Comparison of ENCODE assay signal across 14 cellular contexts in the genomic region with DNA sequence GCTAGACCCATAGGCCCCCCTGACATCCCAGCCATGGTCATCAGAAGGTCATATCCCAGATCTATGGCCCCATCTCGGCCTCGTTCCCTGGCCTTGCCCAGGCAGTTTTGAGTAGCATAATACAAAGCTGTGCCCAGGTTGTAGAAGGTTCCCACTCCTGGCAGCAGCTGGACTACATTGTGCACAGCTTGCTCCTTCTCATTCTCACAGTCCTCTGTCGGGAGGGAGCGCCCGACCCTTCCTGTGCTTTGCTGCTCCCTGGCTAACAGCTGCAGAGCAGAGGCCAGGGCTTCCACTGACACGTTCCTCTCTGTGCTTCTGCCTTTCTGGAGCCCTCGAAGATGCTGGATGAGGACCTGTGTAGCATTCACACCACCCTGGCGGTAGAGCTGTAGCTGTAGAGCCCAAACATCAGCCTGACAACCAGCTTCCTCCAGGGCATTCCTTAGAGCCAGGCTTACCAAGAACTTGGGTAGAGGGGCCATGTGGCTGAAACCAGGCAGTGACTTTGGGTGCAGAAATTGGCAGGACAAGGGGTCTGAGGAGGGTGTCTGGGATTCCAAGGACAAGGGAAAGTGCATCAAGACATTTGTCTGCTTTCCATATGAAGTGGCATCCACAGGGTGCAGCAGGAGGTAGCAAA. TPM values are rescaled to one million over a fixed set of nuclear protein-coding genes. Genes with fewer than 3 reads are reported as not detected.
DNase-seq lines count a peak whose midpoint lies in the region; ATAC-seq and TF ChIP-seq lines count a peak whose summit lies in the region.
"Had no signal": no experiment of that assay in that cellular context is flagged by ENCODE, and none has a peak within 500 bp of the region (broad histone marks: within the 10 kb centered on the region; RNA-seq: fewer than 3 reads in every experiment).

No MANE protein-coding gene starts in this region.

- no TSS peak for BruUV-seq in HCT116 (replicated peaks; lab: Mats Ljungman, UMichigan)

- POLR2A ChIA-PET in SK-N-SH (lab: Yijun Ruan, JAX): interaction anchor here (0.9 to 2.3 kb wide), 2 partner anchors 62 to 234 kb away, joined by 3 to 5 read pairs; partner anchors contain the start of gene ESYT1
- POLR2A ChIA-PET in HCT116 (lab: Charles Lee): interaction anchor here (1.2 to 2.5 kb wide), 3 partner anchors 8 to 29 kb away, joined by 5 to 20 read pairs (median 16); partner anchors contain the start of gene PAN2

- no peaks in the 10 kb centered on the region for H3K27me3 ChIP-seq in SK-N-SH (ENCODE audit: insufficient read depth)
- H3K27me3 ChIP-seq in HCT116 (ENCODE audit: insufficient read depth, low read length): no peaks in the 10 kb centered on the region

- TF ChIP-seq RAD21 in SK-N-SH (IDR thresholded peaks at IDR 0.05; ENCODE audit: low read length) (no peak), HCT116 (IDR thresholded peaks at IDR 0.05; ENCODE audit: low read depth) (no peak)

- H3K9me3 Mint-ChIP-seq in activated naive CD8-positive, alpha-beta T cell treated with anti-CD3 and anti-CD28 coated beads for 36 hours: no peaks in the 10 kb centered on the region
- H3K9me3 Mint-ChIP-seq in natural killer cell treated with Interleukin-12 subunit alpha and Interleukin-12 subunit beta and Interleukin-15 and Interleukin-18, amount 100 ng/mL, for 72 hours: no peaks in the 10 kb centered on the region

- DNase-seq in SK-N-SH (no peak), HCT116 (ENCODE audit: low read depth, low spot score) (no peak), hypothalamus (lab: John Stamatoyannopoulos, UW) (no peak), HUDEP-2 (lab: John Stamatoyannopoulos, UW; ENCODE audit: unreplicated experiment in 76 of 76) (no peak), DMS153 treated with DMSO at 0.1 percent for 48 hours (lab: John Stamatoyannopoulos, UW; ENCODE audit: unreplicated experiment) (no peak)
- DNase-seq in activated naive CD8-positive, alpha-beta T cell treated with anti-CD3 and anti-CD28 coated beads for 36 hours: no peak
- no peak for DNase-seq in natural killer cell treated with Interleukin-12 subunit alpha and Interleukin-12 subunit beta and Interleukin-15 and Interleukin-18, amount 100 ng/mL, for 72 hours (ENCODE audit: low spot score)
- DNase-seq: GF-D8, WERI-Rb-1 had no signal

- intact Hi-C loops in HCT116 (cut with micrococcal nuclease): loop anchor here (2.0 kb wide), 1 partner anchor 27 kb away; no protein-coding TSS in a partner anchor

- peaks cover 20% of the 10 kb centered on the region for H3K4me1 Mint-ChIP-seq in activated naive CD8-positive, alpha-beta T cell treated with anti-CD3 and anti-CD28 coated beads for 36 hours
- peaks cover 13 to 21% of the 10 kb centered on the region in 2 donors for H3K4me1 Mint-ChIP-seq in natural killer cell treated with Interleukin-12 subunit alpha and Interleukin-12 subunit beta and Interleukin-15 and Interleukin-18, amount 100 ng/mL, for 72 hours (ENCODE audit: low read depth in 2 of 2)

- TF ChIP-seq CTCF in SK-N-SH (IDR thresholded peaks at IDR 0.05) (no peak), HCT116 (IDR thresholded peaks at IDR 0.05 in 2 of 3, conservative IDR thresholded peaks at IDR 0.05 in 1 of 3; ENCODE audit: borderline replicate concordance in 1 of 3, insufficient read depth in 1 of 3, low read depth in 2 of 3, low read length in 2 of 3) (no peak)

- peaks cover 29% of the 10 kb centered on the region for H3K79me2 ChIP-seq in SK-N-SH (ENCODE audit: insufficient read depth)
- H3K79me2 ChIP-seq in HCT116 (ENCODE audit: insufficient read depth, low read length): peaks cover 10% of the 10 kb centered on the region; the same call in 1 of the 2 replicates

- H3K9me2 ChIP-seq in SK-N-SH (no peaks in the 10 kb centered on the region), HCT116 (ENCODE audit: insufficient read depth) (no peaks in the 10 kb centered on the region)

- H3K27ac ChIP-seq in SK-N-SH (ENCODE audit: low read depth in 2 of 2, low read length in 1 of 2): no peak overlapping the region
- H3K27ac ChIP-seq in HCT116 (ENCODE audit: low read depth, low read length): no peak overlapping the region
- H3K27ac ChIP-seq: WERI-Rb-1 had no signal

- H3K4me3 Mint-ChIP-seq in activated naive CD8-positive, alpha-beta T cell treated with anti-CD3 and anti-CD28 coated beads for 36 hours: peak overlapping the region; percentile 94
- H3K4me3 Mint-ChIP-seq in natural killer cell treated with Interleukin-12 subunit alpha and Interleukin-12 subunit beta and Interleukin-15 and Interleukin-18, amount 100 ng/mL, for 72 hours: peak overlapping the region; percentile 86

- RAD21 ChIA-PET in HCT116 (lab: Charles Lee; ENCODE audit: low non-redundant PET in 1 of 2, low total read pairs in 2 of 2, uncharacterized antibody in 2 of 2, unreplicated experiment in 2 of 2): no interaction called here

- ATAC-seq in SK-N-SH treated with all-trans-retinoic acid at 6 μM for 48 hours (no peak), HCT116 (no peak)
- no peak for ATAC-seq in natural killer cell treated with Interleukin-12 subunit alpha and Interleukin-12 subunit beta and Interleukin-15 and Interleukin-18, amount 100 ng/mL, for 72 hours

- no peak overlapping the region for H2AFZ ChIP-seq in SK-N-SH (ENCODE audit: low read depth)
- H2AFZ ChIP-seq in HCT116 (ENCODE audit: low read depth, low read length, poor library complexity, severe bottlenecking): no peak overlapping the region

- H3K36me3 Mint-ChIP-seq in activated naive CD8-positive, alpha-beta T cell treated with anti-CD3 and anti-CD28 coated beads for 36 hours: no peaks in the 10 kb centered on the region
- no peaks in the 10 kb centered on the region for H3K36me3 Mint-ChIP-seq in natural killer cell treated with Interleukin-12 subunit alpha and Interleukin-12 subunit beta and Interleukin-15 and Interleukin-18, amount 100 ng/mL, for 72 hours

- CTCF ChIA-PET in SK-N-SH (lab: Yijun Ruan, JAX) (interaction anchor here (1.1 kb wide), 1 partner anchor 27 kb away, joined by 3 read pairs; no protein-coding TSS in a partner anchor), HCT116 (lab: Charles Lee) (no interaction called here)

- peaks cover 6% of the 10 kb centered on the region for H3F3A ChIP-seq in SK-N-SH (replicated peaks; ENCODE audit: insufficient read depth)

- no peak for TF ChIP-seq POLR2A in HCT116 (IDR thresholded peaks at IDR 0.05; ENCODE audit: borderline replicate concordance, extremely low read depth, insufficient read depth, insufficient read length)

- H3K9me3 ChIP-seq in SK-N-SH (no peaks in the 10 kb centered on the region), HCT116 (ENCODE audit: control insufficient read depth in 1 of 2, insufficient read depth in 1 of 2, low read depth in 1 of 2, low read length in 2 of 2) (no peaks in the 10 kb centered on the region)

- H3K36me3 ChIP-seq in SK-N-SH (replicated peaks in 1 of 2; ENCODE audit: control insufficient read depth in 1 of 2, insufficient read depth in 2 of 2, low read length in 1 of 2) (peaks cover 1 to 4% of the 10 kb centered on the region in 2 experiments), HCT116 (ENCODE audit: control insufficient read depth in 1 of 2, insufficient read depth in 2 of 2, low read length in 2 of 2) (no peaks in the 10 kb centered on the region)
- H3K36me3 ChIP-seq: WERI-Rb-1 had no signal

- 78% methylated on average over 8 of the region's 8 CpGs for WGBS in SK-N-SH (ENCODE audit: low lambda C conversion rate)

- H3K4me1 ChIP-seq in SK-N-SH (ENCODE audit: control insufficient read depth in 1 of 2, insufficient read depth in 2 of 2, low read depth in 1 of 2, low read length in 1 of 2) (peaks cover 0 to 9% of the 10 kb centered on the region in 2 experiments; a peak in 1 of 4 replicates), HCT116 (ENCODE audit: control insufficient read depth in 1 of 2, insufficient read depth in 2 of 2, low read length in 2 of 2) (peaks cover 10 to 18% of the 10 kb centered on the region in 2 experiments; a peak in 3 of 4 replicates)

- H3K4me3 ChIP-seq in SK-N-SH (ENCODE audit: low read depth in 2 of 2, low read length in 1 of 2) (no peak overlapping the region), HCT116 (replicated peaks in 1 of 2; ENCODE audit: low read depth in 1 of 2, low read length in 2 of 2) (no peak overlapping the region; a peak in 1 of 4 replicates)

- TF ChIP-seq EP300 in SK-N-SH (IDR thresholded peaks at IDR 0.05; ENCODE audit: borderline replicate concordance in 1 of 2, low read depth in 1 of 2, low read length in 1 of 2): no peak

- H3K9ac ChIP-seq in SK-N-SH (no peak overlapping the region), HCT116 (ENCODE audit: low read length) (no peak overlapping the region)

- H4K20me1 ChIP-seq in SK-N-SH (ENCODE audit: insufficient read depth): no peaks in the 10 kb centered on the region; the same call in 1 of the 2 replicates
- no peaks in the 10 kb centered on the region for H4K20me1 ChIP-seq in HCT116 (ENCODE audit: insufficient read depth)

- H3K4me2 ChIP-seq in SK-N-SH (peak overlapping the region; percentile 79; the same call in 1 of the 2 replicates), HCT116 (ENCODE audit: low read length) (peak overlapping the region; percentile 83)

- no peaks in the 10 kb centered on the region for H3K27me3 Mint-ChIP-seq in activated naive CD8-positive, alpha-beta T cell treated with anti-CD3 and anti-CD28 coated beads for 36 hours
- H3K27me3 Mint-ChIP-seq in natural killer cell treated with Interleukin-12 subunit alpha and Interleukin-12 subunit beta and Interleukin-15 and Interleukin-18, amount 100 ng/mL, for 72 hours: no peaks in the 10 kb centered on the region

- H3K27ac Mint-ChIP-seq in activated naive CD8-positive, alpha-beta T cell treated with anti-CD3 and anti-CD28 coated beads for 36 hours: peak overlapping the region; percentile 97
- peak overlapping the region; percentile 88 to 95 for H3K27ac Mint-ChIP-seq in natural killer cell treated with Interleukin-12 subunit alpha and Interleukin-12 subunit beta and Interleukin-15 and Interleukin-18, amount 100 ng/mL, for 72 hours

RNA-seq across cellular contexts. Expression of gene APOF, which starts 1.0 kb away (rescaled TPM):
- polyA plus RNA-seq in SK-N-SH (2012; rRNA removed): not detected in 2 replicates
- not detected in 2 replicates for polyA plus RNA-seq in SK-N-SH (2012; cell fraction: cytosol; rRNA removed)
- not detected in 2 replicates for polyA plus RNA-seq in SK-N-SH (2012; cell fraction: nucleus; rRNA removed)
- total RNA-seq in HCT116 (2021; ENCODE audit: unreplicated experiment): 0.17 TPM
- polyA plus RNA-seq in HCT116 (2012): not detected in 2 replicates
- not detected for total RNA-seq in activated naive CD8-positive, alpha-beta T cell treated with anti-CD3 and anti-CD28 coated beads for 36 hours
- total RNA-seq in natural killer cell treated with Interleukin-12 subunit alpha and Interleukin-12 subunit beta and Interleukin-15 and Interleukin-18, amount 100 ng/mL, for 72 hours: not detected
- total RNA-seq: A673, dermis blood vessel endothelial cell, smooth muscle cell, urinary bladder had no signal
- polyA plus RNA-seq: smooth muscle cell had no signal

RNA-seq across cellular contexts. Expression of gene STAT2, which starts 1.7 kb away (rescaled TPM):
- 58.1 and 91.4 TPM in 2 replicates for polyA plus RNA-seq in SK-N-SH (2012; rRNA removed)
- polyA plus RNA-seq in SK-N-SH (2012; cell fraction: cytosol; rRNA removed): 30.8 and 38.8 TPM in 2 replicates
- polyA plus RNA-seq in SK-N-SH (2012; cell fraction: nucleus; rRNA removed): 232 and 338 TPM in 2 replicates
- total RNA-seq in HCT116 (2021; ENCODE audit: unreplicated experiment): 53.1 TPM
- 31.2 and 34.4 TPM in 2 replicates for polyA plus RNA-seq in HCT116 (2012)
- 100 to 1,000 TPM; 101 to 102 TPM for total RNA-seq in activated naive CD8-positive, alpha-beta T cell treated with anti-CD3 and anti-CD28 coated beads for 36 hours
- total RNA-seq in natural killer cell treated with Interleukin-12 subunit alpha and Interleukin-12 subunit beta and Interleukin-15 and Interleukin-18, amount 100 ng/mL, for 72 hours: 100 to 1,000 TPM in 1 of 2 donors, 10 to 100 TPM in 1; 97.7 to 104 TPM

RNA-seq across cellular contexts. Expression of gene IL23A, which starts 22.9 kb away (rescaled TPM):
- 0.29 and 0.46 TPM in 2 replicates for polyA plus RNA-seq in SK-N-SH (2012; rRNA removed)
- 0.21 and 0.33 TPM in 2 replicates for polyA plus RNA-seq in SK-N-SH (2012; cell fraction: cytosol; rRNA removed)
- polyA plus RNA-seq in SK-N-SH (2012; cell fraction: nucleus; rRNA removed): 0.55 and 0.61 TPM in 2 replicates
- 0.59 TPM for total RNA-seq in HCT116 (2021; ENCODE audit: unreplicated experiment)
- polyA plus RNA-seq in HCT116 (2012): 1.3 TPM in 2 replicates
- 10 to 100 TPM; 20.9 to 22.9 TPM for total RNA-seq in activated naive CD8-positive, alpha-beta T cell treated with anti-CD3 and anti-CD28 coated beads for 36 hours
- total RNA-seq in natural killer cell treated with Interleukin-12 subunit alpha and Interleukin-12 subunit beta and Interleukin-15 and Interleukin-18, amount 100 ng/mL, for 72 hours: 1 to 10 TPM in 1 of 2 donors, under 1 TPM in 1; 0.84 to 1.3 TPM
- total RNA-seq: A673, urinary bladder had no signal

RNA-seq across cellular contexts. Expression of gene PAN2, which starts 27.8 kb away (rescaled TPM):
- 37.1 and 66.9 TPM in 2 replicates for polyA plus RNA-seq in SK-N-SH (2012; rRNA removed)
- 10.6 and 12.4 TPM in 2 replicates for polyA plus RNA-seq in SK-N-SH (2012; cell fraction: cytosol; rRNA removed)
- polyA plus RNA-seq in SK-N-SH (2012; cell fraction: nucleus; rRNA removed): 243 and 418 TPM in 2 replicates
- total RNA-seq in HCT116 (2021; ENCODE audit: unreplicated experiment): 75.0 TPM
- polyA plus RNA-seq in HCT116 (2012): 74.1 and 75.7 TPM in 2 replicates
- 10 to 100 TPM; 32.3 to 34.5 TPM for total RNA-seq in activated naive CD8-positive, alpha-beta T cell treated with anti-CD3 and anti-CD28 coated beads for 36 hours
- total RNA-seq in natural killer cell treated with Interleukin-12 subunit alpha and Interleukin-12 subunit beta and Interleukin-15 and Interleukin-18, amount 100 ng/mL, for 72 hours: 10 to 100 TPM; 22.8 to 42.8 TPM

RNA-seq across cellular contexts. Expression of gene CNPY2, which starts 45.8 kb away (rescaled TPM):
- 191 and 196 TPM in 2 replicates for polyA plus RNA-seq in SK-N-SH (2012; rRNA removed)
- polyA plus RNA-seq in SK-N-SH (2012; cell fraction: cytosol; rRNA removed): 197 and 248 TPM in 2 replicates
- polyA plus RNA-seq in SK-N-SH (2012; cell fraction: nucleus; rRNA removed): 105 and 118 TPM in 2 replicates
- 109 TPM for total RNA-seq in HCT116 (2021; ENCODE audit: unreplicated experiment)
- polyA plus RNA-seq in HCT116 (2012): 87.4 and 121 TPM in 2 replicates
- 100 to 1,000 TPM; 133 to 142 TPM for total RNA-seq in activated naive CD8-positive, alpha-beta T cell treated with anti-CD3 and anti-CD28 coated beads for 36 hours
- total RNA-seq in natural killer cell treated with Interleukin-12 subunit alpha and Interleukin-12 subunit beta and Interleukin-15 and Interleukin-18, amount 100 ng/mL, for 72 hours: 100 to 1,000 TPM; 132 to 162 TPM

Comparison
In these comparisons a context has a peak if more than half of its experiments do, and no peak if none do; other contexts are left out.
1. RNA of gene IL23A, which starts 22.9 kb away (total RNA-seq): 20.9 to 22.9 TPM in activated naive CD8-positive, alpha-beta T cell treated with anti-CD3 and anti-CD28 coated beads for 36 hours; 0.84 to 1.3 TPM in natural killer cell treated with Interleukin-12 subunit alpha and Interleukin-12 subunit beta and Interleukin-15 and Interleukin-18, amount 100 ng/mL, for 72 hours and 0.59 TPM in HCT116 (single experiment); every median in the first group is over 4 times any median in the second.